Comparison of ENCODE assay signal across 8 cellular contexts in genomic region chr22:42269407-42270177, GRCh38. TPM values are rescaled to one million over a fixed set of nuclear protein-coding genes. Genes with fewer than 3 reads are reported as not detected.
DNase-seq lines count a peak whose midpoint lies in the region; ATAC-seq, FAIRE-seq and TF ChIP-seq lines count a peak whose summit lies in the region.

No MANE protein-coding gene starts in this region.

- FAIRE-seq in K562 (lab: Jason Lieb, UNC) = no peak

- H3K27ac ChIP-seq in KMS-11 (peak overlapping the region; percentile 89), K562 (ENCODE audit: extremely low read depth, low read depth, low read length) (peak overlapping the region; percentile 82)

- H3K9me1 ChIP-seq in K562 (ENCODE audit: control insufficient read depth, insufficient read depth, low read length) = no peaks in the 10 kb centered on the region

- H3K79me2 ChIP-seq in KMS-11 (ENCODE audit: insufficient read depth, low read depth) (peaks cover 54% of the 10 kb centered on the region), K562 (ENCODE audit: control insufficient read depth, insufficient read depth, low read length) (peaks cover 55% of the 10 kb centered on the region)

- 0 out of 4 replicates have a peak, but pooled peaks of 1 of the 2 experiments have one; percentile 2 for TF ChIP-seq RAD21 in K562 (CRISPR knock-in tag; conservative IDR thresholded peaks at IDR 0.05 in 1 of 2, IDR thresholded peaks at IDR 0.05 in 1 of 2)

- peaks cover 64% of the 10 kb centered on the region for H3K4me1 ChIP-seq in KMS-11 (ENCODE audit: low read depth, poor library complexity, severe bottlenecking)
- H3K4me1 ChIP-seq in K562 (replicated peaks in 1 of 2; ENCODE audit: control insufficient read depth in 2 of 2, insufficient read depth in 2 of 2, low read length in 2 of 2) = peaks cover 14 to 17% of the 10 kb centered on the region in 2 experiments; a peak in 4 of 5 replicates

- ATAC-seq in GM21723 (IDR thresholded peaks at IDR 0.05; ENCODE audit: unreplicated experiment) (peak; percentile 63), K562 (peak; percentile 87)

- 0 out of 2 replicates have a peak, but pooled peaks cover 27% of the 10 kb centered on the region for H4K20me1 ChIP-seq in KMS-11 (ENCODE audit: insufficient read depth)
- H4K20me1 ChIP-seq in K562 (replicated peaks; ENCODE audit: control insufficient read depth, insufficient read depth, low read length) = peaks cover 25% of the 10 kb centered on the region

- no peaks in the 10 kb centered on the region for H3K27me3 ChIP-seq in KMS-11 (ENCODE audit: insufficient read depth, low read depth)
- H3K27me3 ChIP-seq in K562 (ENCODE audit: control insufficient read depth in 2 of 2, insufficient read depth in 2 of 2, low read length in 2 of 2) = no peaks in the 10 kb centered on the region

- DNase-seq in GDM1 (lab: John Stamatoyannopoulos, UW) (peak; percentile 22), T-helper 22 cell (ENCODE audit: low read depth) (peak; percentile 58), K562 (ENCODE audit: extremely low read depth in 1 of 4, low spot score in 3 of 4) (peak; percentile 63 to 72 (median 70)), iPS-NIHi7 (ENCODE audit: extremely low spot score) (peak; percentile 82), A172 (ENCODE audit: low spot score) (no peak)
- peak; percentile 85 for DNase-seq in stimulated activated CD4-positive, alpha-beta T cell treated with anti-CD3 and anti-CD28 coated beads, Interleukin-15, amount 100 ng/mL, for 24 hours

- H3K9ac ChIP-seq in KMS-11 (peak overlapping the region; percentile 92), K562 (ENCODE audit: insufficient read depth in 1 of 2, low read depth in 2 of 2, low read length in 2 of 2) (peak overlapping the region; percentile 78 to 95)

- BruUV-seq in K562 (replicated peaks; lab: Mats Ljungman, UMichigan) = no TSS peak

- CTCF ChIA-PET in K562 (lab: Yijun Ruan, JAX; ENCODE audit: low intra/inter-chr PET ratio) = interaction anchor here (1.6 kb wide), 1 partner anchor 101 kb away, joined by 5 read pairs; no protein-coding TSS in a partner anchor

- POLR2A ChIA-PET in K562 (lab: Yijun Ruan, JAX) = no interaction called here

- H3K4me3 ChIP-seq in KMS-11 (IDR thresholded peaks at IDR 0.05; ENCODE audit: insufficient read depth, low read depth, low read length) = no peak overlapping the region
- H3K4me3 ChIP-seq in K562 = peak overlapping the region; percentile 94

- WGBS in K562 (ENCODE audit: insufficient coverage, low coverage, missing lambda C conversion rate) = 0% methylated on average over 30 of the region's 70 CpGs

- H3K9me3 ChIP-seq in K562 (replicated peaks; ENCODE audit: control insufficient read depth, insufficient read depth, low read depth, low read length) = no peaks in the 10 kb centered on the region

- intact Hi-C loops in K562 (cut with micrococcal nuclease) = no loop called here

- H3K4me2 ChIP-seq in KMS-11 = peak overlapping the region; percentile 94; the same call in 1 of the 2 replicates
- peak overlapping the region; percentile 76 for H3K4me2 ChIP-seq in K562 (ENCODE audit: insufficient read depth, low read length)

- no peak for TF ChIP-seq EP300 in K562 (IDR thresholded peaks at IDR 0.05; ENCODE audit: low read length)

- TF ChIP-seq CTCF in KMS-11 (conservative IDR thresholded peaks at IDR 0.05; ENCODE audit: low read depth, low read length) = no peak
- TF ChIP-seq CTCF in K562 (IDR thresholded peaks at IDR 0.05 in 2 of 3, conservative IDR thresholded peaks at IDR 0.05 in 1 of 3; ENCODE audit: insufficient read depth in 2 of 3, low read depth in 1 of 3, low read length in 3 of 3) = no peak; a peak in 1 of 6 replicates

- H3K36me3 ChIP-seq in KMS-11 (ENCODE audit: insufficient read depth) (no peaks in the 10 kb centered on the region), K562 (ENCODE audit: control insufficient read depth, insufficient read depth, low read length) (peaks cover 17% of the 10 kb centered on the region; the same call in 1 of the 3 replicates)

- in situ Hi-C loops in K562 (cut with MboI) = no loop called here

- H2AFZ ChIP-seq in KMS-11 (ENCODE audit: low read depth) (peak overlapping the region; percentile 61), K562 (ENCODE audit: low read depth, low read length) (peak overlapping the region; percentile 59)

- peak; percentile 52; the same call in 1 of the 2 replicates for TF ChIP-seq POLR2A in K562 (conservative IDR thresholded peaks at IDR 0.05)

TF ChIP-seq in K562, 482 proteins besides CTCF, POLR2A, EP300 and RAD21 (continues in another document):
- TF ChIP-seq HOMEZ (CRISPR knock-in tag; IDR thresholded peaks at IDR 0.05) = no peak
- TF ChIP-seq JUN (IDR thresholded peaks at IDR 0.05; ENCODE audit: borderline replicate concordance, low read depth, low read length) = no peak
- TF ChIP-seq JUN (CRISPR knock-in tag; IDR thresholded peaks at IDR 0.05; ENCODE audit: borderline replicate concordance) = no peak
- no peak for TF ChIP-seq EHMT2 (IDR thresholded peaks at IDR 0.05)
- TF ChIP-seq TAF9B (IDR thresholded peaks at IDR 0.05; ENCODE audit: partially characterized antibody) = no peak
- TF ChIP-seq, protein P1, sequence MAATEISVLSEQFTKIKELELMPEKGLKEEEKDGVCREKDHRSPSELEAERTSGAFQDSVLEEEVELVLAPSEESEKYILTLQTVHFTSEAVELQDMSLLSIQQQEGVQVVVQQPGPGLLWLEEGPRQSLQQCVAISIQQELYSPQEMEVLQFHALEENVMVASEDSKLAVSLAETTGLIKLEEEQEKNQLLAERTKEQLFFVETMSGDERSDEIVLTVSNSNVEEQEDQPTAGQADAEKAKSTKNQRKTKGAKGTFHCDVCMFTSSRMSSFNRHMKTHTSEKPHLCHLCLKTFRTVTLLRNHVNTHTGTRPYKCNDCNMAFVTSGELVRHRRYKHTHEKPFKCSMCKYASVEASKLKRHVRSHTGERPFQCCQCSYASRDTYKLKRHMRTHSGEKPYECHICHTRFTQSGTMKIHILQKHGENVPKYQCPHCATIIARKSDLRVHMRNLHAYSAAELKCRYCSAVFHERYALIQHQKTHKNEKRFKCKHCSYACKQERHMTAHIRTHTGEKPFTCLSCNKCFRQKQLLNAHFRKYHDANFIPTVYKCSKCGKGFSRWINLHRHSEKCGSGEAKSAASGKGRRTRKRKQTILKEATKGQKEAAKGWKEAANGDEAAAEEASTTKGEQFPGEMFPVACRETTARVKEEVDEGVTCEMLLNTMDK (IDR thresholded peaks at IDR 0.05; ENCODE audit: borderline replicate concordance, insufficient read depth, low read depth, low read length, poor library complexity, severe bottlenecking) = peak; percentile 29
- TF ChIP-seq, protein P2, sequence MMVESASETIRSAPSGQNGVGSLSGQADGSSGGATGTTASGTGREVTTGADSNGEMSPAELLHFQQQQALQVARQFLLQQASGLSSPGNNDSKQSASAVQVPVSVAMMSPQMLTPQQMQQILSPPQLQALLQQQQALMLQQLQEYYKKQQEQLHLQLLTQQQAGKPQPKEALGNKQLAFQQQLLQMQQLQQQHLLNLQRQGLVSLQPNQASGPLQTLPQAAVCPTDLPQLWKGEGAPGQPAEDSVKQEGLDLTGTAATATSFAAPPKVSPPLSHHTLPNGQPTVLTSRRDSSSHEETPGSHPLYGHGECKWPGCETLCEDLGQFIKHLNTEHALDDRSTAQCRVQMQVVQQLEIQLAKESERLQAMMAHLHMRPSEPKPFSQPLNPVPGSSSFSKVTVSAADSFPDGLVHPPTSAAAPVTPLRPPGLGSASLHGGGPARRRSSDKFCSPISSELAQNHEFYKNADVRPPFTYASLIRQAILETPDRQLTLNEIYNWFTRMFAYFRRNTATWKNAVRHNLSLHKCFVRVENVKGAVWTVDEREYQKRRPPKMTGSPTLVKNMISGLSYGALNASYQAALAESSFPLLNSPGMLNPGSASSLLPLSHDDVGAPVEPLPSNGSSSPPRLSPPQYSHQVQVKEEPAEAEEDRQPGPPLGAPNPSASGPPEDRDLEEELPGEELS (CRISPR knock-in tag; IDR thresholded peaks at IDR 0.05; ENCODE audit: borderline replicate concordance) = no peak
- no peak for TF ChIP-seq TBL1XR1 (IDR thresholded peaks at IDR 0.05; ENCODE audit: low read length in 2 of 2)
- no peak for TF ChIP-seq ZNF354B (CRISPR knock-in tag; IDR thresholded peaks at IDR 0.05)

RNA-seq across cellular contexts. Expression of gene TCF20, which starts 0.9 kb away (rescaled TPM):
- 51.3 and 53.3 TPM in 2 replicates for total RNA-seq in K562 (2011; cell fraction: chromatin; rRNA removed; ENCODE audit: low replicate concordance)
- 28.7 and 31.3 TPM in 2 replicates for total RNA-seq in K562 (2011; cell fraction: nucleolus; rRNA removed)
- total RNA-seq in K562 (2011; cell fraction: nucleoplasm; rRNA removed) = 20.4 and 27.4 TPM in 2 replicates
- total RNA-seq in K562 (2014; rRNA removed) (22.5 and 26.7 TPM in 2 replicates), K562 (2014; rRNA removed; fragmentation: Illumina TruSeq; extraction: Trizol) (17.5 and 17.6 TPM in 2 replicates), K562 (2015; rRNA removed; fragmentation: Illumina TruSeq; extraction: Trizol) (19.0 TPM in 2 replicates), K562 (2021) (37.5 and 43.6 TPM in 2 replicates)
- polyA plus RNA-seq in K562 (2011; rRNA removed) (12.9 and 13.5 TPM in 2 replicates), K562 (2014; fragmentation: Illumina TruSeq; extraction: Trizol) (15.9 and 18.6 TPM in 2 replicates), K562 (2014; fragmentation: Nextera tagmentation; extraction: Ambion mirVana) (under 1 TPM; 0.35 to 0.44 TPM), K562 (2014; rRNA removed) (12.9 and 13.3 TPM in 2 replicates)
- 11.1 and 12.3 TPM in 2 replicates for polyA plus RNA-seq in K562 (2011; cell fraction: cytosol; rRNA removed)
- polyA plus RNA-seq in K562 (2011; cell fraction: nucleus; rRNA removed) = 10.2 and 12.3 TPM in 2 replicates
- polyA plus RNA-seq in K562 (2012) = 10.1 and 12.6 TPM in 2 replicates
- 38.3 and 38.9 TPM in 2 replicates for polyA minus RNA-seq in K562 (2011; rRNA and poly(A)+ RNA removed)
- polyA minus RNA-seq in K562 (2011; cell fraction: cytosol; rRNA and poly(A)+ RNA removed) = 21.9 and 23.8 TPM in 2 replicates
- polyA minus RNA-seq in K562 (2011; cell fraction: nucleus; rRNA and poly(A)+ RNA removed) = 10.5 and 15.9 TPM in 2 replicates
- total RNA-seq in A172 (2014; rRNA removed; shearing (Covaris generic)) = 12.4 and 26.0 TPM in 2 replicates
